1 cellular context compared by ENCODE assay signal in the genomic region with DNA sequence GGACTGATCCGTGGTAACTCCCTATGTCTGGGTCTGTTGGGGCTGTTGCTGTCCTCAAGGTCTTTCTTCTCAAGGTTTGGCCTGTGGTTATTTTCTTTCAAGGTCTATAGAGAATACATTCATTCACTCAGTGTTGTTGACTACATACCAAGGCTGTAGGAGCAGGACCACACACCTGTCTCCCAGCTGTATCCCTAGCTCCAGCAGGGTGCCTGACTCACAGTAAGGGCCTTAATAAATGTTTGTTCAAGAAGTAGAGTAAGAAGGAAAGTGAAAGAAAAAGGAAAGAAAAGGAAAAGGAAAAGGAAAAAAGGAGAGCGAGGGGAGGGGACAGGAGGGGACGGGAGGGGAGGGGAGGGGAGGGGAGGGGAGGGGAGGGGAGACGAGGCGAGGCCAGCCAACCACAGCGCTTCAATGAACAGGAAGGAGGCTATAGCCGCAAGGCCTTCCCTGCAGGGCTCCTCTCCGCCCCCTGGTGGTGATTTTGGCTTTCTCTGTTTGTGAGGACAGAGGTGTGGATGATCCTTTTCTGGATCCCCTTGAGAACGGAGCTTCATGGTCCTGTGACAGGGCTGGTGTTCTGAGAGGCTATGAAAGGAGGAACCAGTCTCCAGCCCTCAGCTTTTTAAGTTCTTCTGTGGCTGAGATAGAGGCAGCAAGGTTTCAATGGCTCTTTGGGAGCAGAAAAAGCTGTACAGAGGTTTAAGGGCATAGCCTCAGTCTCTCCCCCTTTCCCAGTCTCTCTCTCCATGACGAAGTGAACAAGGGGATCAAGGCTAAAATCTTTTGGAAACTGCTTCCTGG.
TF ChIP-seq lines count a peak whose summit lies in the region.

No MANE protein-coding gene starts in this region.

TF ChIP-seq in HepG2, 621 proteins besides CTCF, POLR2A, EP300 and RAD21:
- TF ChIP-seq ZNF891 (CRISPR knock-in tag; IDR thresholded peaks at IDR 0.05) (no peak), ADNP (CRISPR knock-in tag; IDR thresholded peaks at IDR 0.05) (no peak), PCBP1 (IDR thresholded peaks at IDR 0.05; ENCODE audit: borderline replicate concordance, low read depth, low read length) (peak; percentile 96), HNRNPK (IDR thresholded peaks at IDR 0.05; ENCODE audit: low read depth, low read length, poor library complexity, severe bottlenecking) (peak; percentile 75), GABPA (IDR thresholded peaks at IDR 0.05; ENCODE audit: low read depth, low read length) (peak; percentile 24; the same call in 1 of the 2 replicates), GABPA (CRISPR knock-in tag; IDR thresholded peaks at IDR 0.05; ENCODE audit: low read depth) (no peak), PCBP2 (optimal IDR thresholded peaks at IDR 0.05; ENCODE audit: low read depth, low read length, poor library complexity, severe bottlenecking) (peak; percentile 31), GABPB1 (CRISPR knock-in tag; IDR thresholded peaks at IDR 0.05) (peak; percentile 36; the same call in 1 of the 2 replicates), TFDP1 (CRISPR knock-in tag; IDR thresholded peaks at IDR 0.05; ENCODE audit: borderline replicate concordance) (no peak), YY1 (IDR thresholded peaks at IDR 0.05; ENCODE audit: insufficient read depth, insufficient replicate concordance, low read depth, low read length) (no peak)
